ENCODE assay signal across 10 cellular contexts in the genomic region with DNA sequence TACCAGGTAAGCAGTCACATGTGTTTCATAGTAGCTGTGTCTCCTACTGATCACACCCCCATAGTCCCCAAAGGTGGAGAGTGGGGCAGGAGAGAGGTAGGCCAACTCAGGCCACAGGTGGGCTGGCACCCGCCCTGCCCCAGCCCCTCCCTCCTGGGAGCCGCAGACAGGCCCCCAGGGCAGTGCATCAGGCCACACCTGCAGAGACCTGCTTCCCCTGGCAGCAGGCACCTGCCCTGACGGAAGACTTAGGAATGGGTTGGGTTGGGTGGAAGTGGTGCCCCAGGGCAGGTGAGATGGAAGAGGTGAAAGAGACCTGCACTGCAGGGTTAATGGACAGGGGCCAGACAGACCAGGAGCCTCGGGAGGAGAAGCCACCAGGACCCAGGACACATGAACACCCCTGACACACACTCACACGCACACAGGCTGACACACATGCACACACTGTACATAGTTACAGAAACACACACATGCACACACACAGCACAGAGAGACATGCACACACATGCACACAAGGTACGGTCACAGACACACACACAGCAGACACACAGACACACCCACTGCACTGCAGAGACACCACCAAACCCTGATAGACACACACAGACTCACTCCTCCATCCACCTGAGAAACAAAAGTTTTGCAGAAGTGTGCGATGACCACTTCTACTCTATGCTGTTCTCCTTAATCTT. TPM values are rescaled to one million over a fixed set of nuclear protein-coding genes. Genes with fewer than 3 reads are reported as not detected.
A peak's percentile ranks its signal among the peaks of the same experiment; 100 is the strongest.
DNase-seq lines count a peak whose midpoint lies in the region; ATAC-seq and TF ChIP-seq lines count a peak whose summit lies in the region.
"Had no signal": no experiment of that assay in that cellular context is flagged by ENCODE, and none has a peak within 500 bp of the region (broad histone marks: within the 10 kb centered on the region; RNA-seq: fewer than 3 reads in every experiment).

No MANE protein-coding gene starts in this region.

- no peak overlapping the region for H3K4me3 ChIP-seq in suprapubic skin
- H3K4me3 ChIP-seq in tibial nerve: no peak overlapping the region
- H3K4me3 ChIP-seq: lung had no signal

- TF ChIP-seq CTCF in suprapubic skin (IDR thresholded peaks at IDR 0.05) (no peak), tibial nerve (IDR thresholded peaks at IDR 0.05) (no peak)

- H3K4me1 Mint-ChIP-seq in activated T-cell treated with anti-CD3 and anti-CD28 coated beads, Interleukin-2, amount 50 U/mL, for 72 hours (ENCODE audit: low read depth): peaks cover 15% of the 10 kb centered on the region
- H3K4me1 Mint-ChIP-seq in activated T-helper 17 cell treated with anti-CD3 and anti-CD28 coated beads, Interleukin-2, amount 50 U/mL, for 72 hours: peaks cover 4% of the 10 kb centered on the region

- no peak overlapping the region for H3K27ac Mint-ChIP-seq in activated T-cell treated with anti-CD3 and anti-CD28 coated beads, Interleukin-2, amount 50 U/mL, for 72 hours
- H3K27ac Mint-ChIP-seq in activated T-helper 17 cell treated with anti-CD3 and anti-CD28 coated beads, Interleukin-2, amount 50 U/mL, for 72 hours: no peak overlapping the region

- no peak for ATAC-seq in activated T-cell treated with anti-CD3 and anti-CD28 coated beads, Interleukin-2, amount 50 U/mL, for 72 hours (replicated peaks in 1 of 2)
- ATAC-seq in activated T-helper 17 cell treated with anti-CD3 and anti-CD28 coated beads, Interleukin-2, amount 50 U/mL, for 72 hours (replicated peaks): no peak

- no peaks in the 10 kb centered on the region for H3K27me3 ChIP-seq in suprapubic skin
- H3K27me3 ChIP-seq in tibial nerve: peaks cover 0 to 11% of the 10 kb centered on the region in 2 donors

- 58% methylated on average over 6 of the region's 7 CpGs for WGBS in suprapubic skin
- WGBS in tibial nerve, 2 donors: 80 to 90% methylated on average over 5 to 7 of the region's 7 CpGs

- TF ChIP-seq POLR2A in suprapubic skin (IDR thresholded peaks at IDR 0.05): no peak
- no peak for TF ChIP-seq POLR2A in tibial nerve (IDR thresholded peaks at IDR 0.05)

- H3K36me3 ChIP-seq in suprapubic skin: no peaks in the 10 kb centered on the region
- H3K36me3 ChIP-seq in tibial nerve: no peaks in the 10 kb centered on the region

- H3K27ac ChIP-seq in suprapubic skin (peak overlapping the region; percentile 80), tibial nerve (peak overlapping the region in 2 of 4 donors; percentile 45 to 81)

- TF ChIP-seq EP300 in suprapubic skin (IDR thresholded peaks at IDR 0.05): no peak
- TF ChIP-seq EP300 in tibial nerve (IDR thresholded peaks at IDR 0.05): no peak

- DNase-seq in activated T-cell treated with anti-CD3 and anti-CD28 coated beads, Interleukin-2, amount 50 U/mL, for 72 hours: no peak
- DNase-seq in activated T-cell treated with anti-CD3 and anti-CD28 coated beads, Interleukin-2, amount 50 U/mL, for 48 hours: no peak
- DNase-seq in islet precursor cell (peak; percentile 73), suprapubic skin (ENCODE audit: low spot score in 2 of 2) (no peak), NCI-H526 treated with DMSO at 0.1 percent for 48 hours (lab: John Stamatoyannopoulos, UW) (no peak), tibial nerve (ENCODE audit: low spot score in 2 of 2) (no peak), NCI-H2227 (lab: John Stamatoyannopoulos, UW; ENCODE audit: unreplicated experiment) (no peak)
- DNase-seq: activated gamma-delta T cell treated with Interleukin-2 at 50 U/mL for 16 hours had no signal

- peaks cover 4 to 8% of the 10 kb centered on the region in 2 donors for H3K36me3 Mint-ChIP-seq in activated T-cell treated with anti-CD3 and anti-CD28 coated beads, Interleukin-2, amount 50 U/mL, for 72 hours (ENCODE audit: insufficient read depth in 2 of 2)
- peaks cover 13% of the 10 kb centered on the region for H3K36me3 Mint-ChIP-seq in activated T-helper 17 cell treated with anti-CD3 and anti-CD28 coated beads, Interleukin-2, amount 50 U/mL, for 72 hours (ENCODE audit: low read depth)

- H3K9me3 ChIP-seq in suprapubic skin: no peaks in the 10 kb centered on the region
- H3K9me3 ChIP-seq in tibial nerve: peaks cover 0 to 21% (median 0%) of the 10 kb centered on the region in 4 donors

- peaks cover 52% of the 10 kb centered on the region for H3K4me1 ChIP-seq in suprapubic skin
- peaks cover 0 to 33% (median 12%) of the 10 kb centered on the region in 4 donors for H3K4me1 ChIP-seq in tibial nerve

- H3K9me3 Mint-ChIP-seq in activated T-cell treated with anti-CD3 and anti-CD28 coated beads, Interleukin-2, amount 50 U/mL, for 72 hours: peaks cover 5 to 7% of the 10 kb centered on the region in 2 donors
- peaks cover 5% of the 10 kb centered on the region for H3K9me3 Mint-ChIP-seq in activated T-helper 17 cell treated with anti-CD3 and anti-CD28 coated beads, Interleukin-2, amount 50 U/mL, for 72 hours

- peak overlapping the region; percentile 37 to 82 for H3K4me3 Mint-ChIP-seq in activated T-cell treated with anti-CD3 and anti-CD28 coated beads, Interleukin-2, amount 50 U/mL, for 72 hours
- peak overlapping the region; percentile 76 for H3K4me3 Mint-ChIP-seq in activated T-helper 17 cell treated with anti-CD3 and anti-CD28 coated beads, Interleukin-2, amount 50 U/mL, for 72 hours

- peaks cover 53% of the 10 kb centered on the region for H3K27me3 Mint-ChIP-seq in activated T-cell treated with anti-CD3 and anti-CD28 coated beads, Interleukin-2, amount 50 U/mL, for 72 hours (ENCODE audit: low read depth)
- H3K27me3 Mint-ChIP-seq in activated T-helper 17 cell treated with anti-CD3 and anti-CD28 coated beads, Interleukin-2, amount 50 U/mL, for 72 hours: peaks cover 50% of the 10 kb centered on the region

RNA-seq across cellular contexts. Expression of gene COL18A1, which starts 1.7 kb away (rescaled TPM):
- 1 to 10 TPM; 4.9 to 7.5 TPM for total RNA-seq in activated T-cell treated with anti-CD3 and anti-CD28 coated beads, Interleukin-2, amount 50 U/mL, for 72 hours
- 1 to 10 TPM; 3.2 to 3.9 TPM for total RNA-seq in activated T-helper 17 cell treated with anti-CD3 and anti-CD28 coated beads, Interleukin-2, amount 50 U/mL, for 72 hours
- 100 to 1,000 TPM in 2 of 4 donors, 10 to 100 TPM in 2; 71.9 to 157 (median 101) TPM for total RNA-seq in suprapubic skin
- 100 to 1,000 TPM; 124 to 224 (median 173) TPM for total RNA-seq in tibial nerve

Comparison
In these comparisons a context has a peak if more than half of its experiments do, and no peak if none do; other contexts are left out.
1. RNA of gene COL18A1, which starts 1.7 kb away (total RNA-seq): 124 to 224 TPM in tibial nerve and 71.9 to 157 TPM in suprapubic skin; 4.9 to 7.5 TPM in activated T-cell treated with anti-CD3 and anti-CD28 coated beads, Interleukin-2, amount 50 U/mL, for 72 hours and 3.2 to 3.9 TPM in activated T-helper 17 cell treated with anti-CD3 and anti-CD28 coated beads, Interleukin-2, amount 50 U/mL, for 72 hours; every median in the first group is over 4 times any median in the second.